Comparison of ENCODE assay signal across 19 cellular contexts in genomic region chr2:173972636-173973035, GRCh38. TPM values are rescaled to one million over a fixed set of nuclear protein-coding genes. Genes with fewer than 3 reads are reported as not detected.
A peak's percentile ranks its signal among the peaks of the same experiment; 100 is the strongest.
DNase-seq lines count a peak whose midpoint lies in the region; ATAC-seq, FAIRE-seq and TF ChIP-seq lines count a peak whose summit lies in the region.
"Had no signal": no experiment of that assay in that cellular context is flagged by ENCODE, and none has a peak within 500 bp of the region (broad histone marks: within the 10 kb centered on the region; RNA-seq: fewer than 3 reads in every experiment).

No MANE protein-coding gene starts in this region.

- H3K9ac ChIP-seq in HepG2 (ENCODE audit: insufficient read depth, low read depth, low read length): no peak overlapping the region
- H3K9ac ChIP-seq: parathyroid adenoma had no signal

- POLR2A ChIA-PET in HepG2 (lab: Yijun Ruan, JAX) (interaction anchor here (1.0 to 1.5 kb wide), 2 partner anchors 14 to 52 kb away, joined by 3 read pairs; no protein-coding TSS in a partner anchor), RWPE1 (lab: Yijun Ruan, JAX; ENCODE audit: low non-redundant PET) (no interaction called here)

- ATAC-seq in HepG2 (peak; percentile 23; the same call in 1 of the 3 replicates), right lobe of liver (no peak), GM18520 (IDR thresholded peaks at IDR 0.05; ENCODE audit: unreplicated experiment) (no peak)
- ATAC-seq: naive thymus-derived CD4-positive, alpha-beta T cell had no signal

- H3K4me1 ChIP-seq in HepG2 (ENCODE audit: insufficient read depth, low read length) (peaks cover 42% of the 10 kb centered on the region), right lobe of liver (no peaks in the 10 kb centered on the region)
- H3K4me1 ChIP-seq: parathyroid adenoma had no signal

- TF ChIP-seq CTCF in HepG2 (CRISPR knock-in tag; IDR thresholded peaks at IDR 0.05) (no peak), right lobe of liver (IDR thresholded peaks at IDR 0.05) (no peak), RWPE1 (conservative IDR thresholded peaks at IDR 0.05; ENCODE audit: low read depth) (no peak)

- WGBS in HepG2 (ENCODE audit: low lambda C conversion rate): 55% methylated on average over 3 of the region's 3 CpGs
- 93% methylated on average over 3 of the region's 3 CpGs for WGBS in right lobe of liver (ENCODE audit: insufficient coverage, low coverage, low lambda C conversion rate, missing lambda C conversion rate)

- BruUV-seq in HepG2 (replicated peaks; lab: Mats Ljungman, UMichigan): no TSS peak

- TF ChIP-seq POLR2A in HepG2 (IDR thresholded peaks at IDR 0.05; ENCODE audit: insufficient read depth in 1 of 2, low read depth in 2 of 2, low read length in 2 of 2) (no peak), right lobe of liver (IDR thresholded peaks at IDR 0.05) (no peak), GM12891 (IDR thresholded peaks at IDR 0.05; ENCODE audit: low read depth, low read length) (no peak)

- H3K27ac ChIP-seq in HepG2 (ENCODE audit: extremely low read length, insufficient read depth, low read length) (no peak overlapping the region), right lobe of liver (no peak overlapping the region), RWPE1 (peak overlapping the region; percentile 42; the same call in 1 of the 2 replicates), epithelial cell of prostate (peak overlapping the region; percentile 47)
- H3K27ac ChIP-seq: parathyroid adenoma had no signal

- H3K27me3 ChIP-seq in HepG2 (ENCODE audit: control insufficient read depth in 1 of 2, insufficient read depth in 2 of 2, low read length in 2 of 2): no peaks in the 10 kb centered on the region
- no peaks in the 10 kb centered on the region for H3K27me3 ChIP-seq in right lobe of liver

- peaks cover 4% of the 10 kb centered on the region for H3K79me2 ChIP-seq in HepG2 (ENCODE audit: insufficient read depth, low read length)
- H3K79me2 ChIP-seq: parathyroid adenoma had no signal

- DNase-seq in HepG2 (ENCODE audit: low spot score): no peak
- DNase-seq in right lobe of liver: no peak
- no peak for DNase-seq in RWPE1 (ENCODE audit: low spot score)
- no peak for DNase-seq in epithelial cell of prostate (ENCODE audit: low read depth, low spot score)
- DNase-seq in NCI-H1105 (lab: John Stamatoyannopoulos, UW): no peak
- DNase-seq in posterior cingulate gyrus: no peak
- DNase-seq in GM12891 (ENCODE audit: insufficient read length, low spot score): no peak
- DNase-seq: activated gamma-delta T cell treated with Interleukin-2 at 50 U/mL for 16 hours; amygdala; cerebellar nuclear complex; effector memory CD4-positive, alpha-beta T cell; GOT3; head of caudate nucleus; naive thymus-derived CD4-positive, alpha-beta T cell; NCI-H1092 treated with DMSO at 0.1 percent for 48 hours; stimulated activated CD4-positive, alpha-beta T cell treated with anti-CD3 and anti-CD28 coated beads, Interleukin-4, amount 100 ng/mL, for 1 hour had no signal

- no peak overlapping the region for H2AFZ ChIP-seq in HepG2 (ENCODE audit: low read length)
- H2AFZ ChIP-seq: parathyroid adenoma had no signal

- FAIRE-seq in HepG2 (lab: Jason Lieb, UNC) (no peak), GM12891 (lab: Jason Lieb, UNC) (no peak)
- FAIRE-seq: A204.1 had no signal

- in situ Hi-C loops in HepG2 (cut with HindIII; ENCODE audit: extremely low pct_ligation_motif_present, low pct_unique_long_range_greater_than_20kb): no loop called here

- CTCF ChIA-PET in HepG2 (lab: Yijun Ruan, JAX; ENCODE audit: low intra/inter-chr PET ratio, low total read pairs) (no interaction called here), RWPE1 (lab: Yijun Ruan, JAX) (interaction anchor here (0.7 kb wide), 1 partner anchor 17 kb away, joined by 4 read pairs; no protein-coding TSS in a partner anchor)

- TF ChIP-seq RAD21 in HepG2 (CRISPR knock-in tag; IDR thresholded peaks at IDR 0.05): no peak

- no peak overlapping the region for H3K4me3 ChIP-seq in HepG2 (replicated peaks in 1 of 3; ENCODE audit: insufficient read depth in 1 of 3, low read depth in 2 of 3, low read length in 3 of 3)
- H3K4me3 ChIP-seq in right lobe of liver: no peak overlapping the region

- intact Hi-C loops in HepG2 (cut with micrococcal nuclease; ENCODE audit: unreplicated experiment): no loop called here
- intact Hi-C loops in right lobe of liver (cut with DNase I): no loop called here
- intact Hi-C loops in posterior cingulate gyrus (cut with DNase I): no loop called here

- H4K20me1 ChIP-seq in HepG2 (ENCODE audit: insufficient read depth, low read length): no peaks in the 10 kb centered on the region

- no peak for TF ChIP-seq EP300 in HepG2 (IDR thresholded peaks at IDR 0.05; ENCODE audit: low read depth in 2 of 2, low read length in 2 of 2)
- no peak for TF ChIP-seq EP300 in HepG2 (CRISPR knock-in tag; IDR thresholded peaks at IDR 0.05; ENCODE audit: borderline replicate concordance)

- H3K4me2 ChIP-seq in HepG2 (ENCODE audit: low read depth, low read length): no peak overlapping the region

- H3K9me3 ChIP-seq in HepG2 (ENCODE audit: low read length) (no peaks in the 10 kb centered on the region), right lobe of liver (no peaks in the 10 kb centered on the region)

- no peaks in the 10 kb centered on the region for H3K36me3 ChIP-seq in HepG2 (replicated peaks in 1 of 2; ENCODE audit: control insufficient read depth in 1 of 2, insufficient read depth in 2 of 2, low read length in 2 of 2)
- no peaks in the 10 kb centered on the region for H3K36me3 ChIP-seq in right lobe of liver

TF ChIP-seq in GM12891, 5 proteins besides CTCF, POLR2A, EP300 and RAD21:
- TF ChIP-seq POU2F2 (IDR thresholded peaks at IDR 0.05; ENCODE audit: low read depth, low read length): no peak
- TF ChIP-seq TAF1 (IDR thresholded peaks at IDR 0.05; ENCODE audit: low read depth, low read length): no peak
- no peak for TF ChIP-seq POLR2AphosphoS5 (IDR thresholded peaks at IDR 0.05; ENCODE audit: low read depth, low read length)
- TF ChIP-seq PAX5 (IDR thresholded peaks at IDR 0.05; ENCODE audit: insufficient read depth, low read length, severe bottlenecking): no peak
- no peak for TF ChIP-seq SPI1 (IDR thresholded peaks at IDR 0.05; ENCODE audit: low read depth, low read length)
TF ChIP-seq in GM12891: peak in this region for 0.

RNA-seq across cellular contexts. Expression of gene SP3, which starts 7.5 kb away (rescaled TPM):
- total RNA-seq in HepG2 (2016; rRNA removed; fragmentation: Illumina TruSeq; extraction: Trizol) (132 and 171 TPM in 2 replicates), right lobe of liver (10 to 100 TPM; 28.4 to 36.5 (median 32.4) TPM)
- total RNA-seq in HepG2 (2016; cell fraction: cytosol; rRNA removed; fragmentation: Illumina TruSeq; extraction: Trizol; ENCODE audit: low read depth): 46.7 and 54.6 TPM in 2 replicates
- total RNA-seq in HepG2 (2016; cell fraction: insoluble cytoplasmic fraction; rRNA removed; fragmentation: Illumina TruSeq; extraction: Trizol): 129 and 171 TPM in 2 replicates
- total RNA-seq in HepG2 (2016; cell fraction: membrane; rRNA removed; fragmentation: Illumina TruSeq; extraction: Trizol): 117 and 137 TPM in 2 replicates
- total RNA-seq in HepG2 (2016; cell fraction: nucleus; rRNA removed; fragmentation: Illumina TruSeq; extraction: Trizol): 111 and 118 TPM in 2 replicates
- polyA plus RNA-seq in HepG2 (2011; rRNA removed): 53.9 and 57.3 TPM in 2 replicates
- 24.5 and 38.2 TPM in 2 replicates for polyA plus RNA-seq in HepG2 (2011; cell fraction: cytosol; rRNA removed)
- 29.7 TPM in 2 replicates for polyA plus RNA-seq in HepG2 (2011; cell fraction: nucleus; rRNA removed)
- 42.0 and 48.0 TPM in 2 replicates for polyA plus RNA-seq in HepG2 (2012)
- polyA plus RNA-seq in HepG2 (2016; cell fraction: cytosol; fragmentation: Illumina TruSeq; extraction: Trizol; ENCODE audit: low read depth): 5.3 and 5.5 TPM in 2 replicates
- 79.1 and 85.5 TPM in 2 replicates for polyA plus RNA-seq in HepG2 (2016; cell fraction: insoluble cytoplasmic fraction; fragmentation: Illumina TruSeq; extraction: Trizol; ENCODE audit: low read depth)
- polyA plus RNA-seq in HepG2 (2016; cell fraction: membrane; fragmentation: Illumina TruSeq; extraction: Trizol; ENCODE audit: low read depth): 24.8 and 28.9 TPM in 2 replicates
- polyA plus RNA-seq in HepG2 (2016; cell fraction: nucleus; fragmentation: Illumina TruSeq; extraction: Trizol; ENCODE audit: insufficient read depth, low read depth): 51.2 and 54.9 TPM in 2 replicates
- polyA minus RNA-seq in HepG2 (2011; rRNA and poly(A)+ RNA removed; ENCODE audit: low replicate concordance): 45.0 and 74.0 TPM in 2 replicates
- polyA minus RNA-seq in HepG2 (2011; cell fraction: cytosol; rRNA and poly(A)+ RNA removed): 67.2 and 72.9 TPM in 2 replicates
- polyA minus RNA-seq in HepG2 (2011; cell fraction: nucleus; rRNA and poly(A)+ RNA removed): 202 and 214 TPM in 2 replicates
- polyA plus RNA-seq in GM12891 (2012; ENCODE audit: low read depth, missing spikeins): 19.9 TPM

Comparison
In these comparisons a context has a peak if more than half of its experiments do, and no peak if none do; other contexts are left out.
1. H3K27ac ChIP-seq: peak in RWPE1 (single experiment) and epithelial cell of prostate (single experiment); none in HepG2 (single experiment) and right lobe of liver (0 of 3).